In the genomic region with DNA sequence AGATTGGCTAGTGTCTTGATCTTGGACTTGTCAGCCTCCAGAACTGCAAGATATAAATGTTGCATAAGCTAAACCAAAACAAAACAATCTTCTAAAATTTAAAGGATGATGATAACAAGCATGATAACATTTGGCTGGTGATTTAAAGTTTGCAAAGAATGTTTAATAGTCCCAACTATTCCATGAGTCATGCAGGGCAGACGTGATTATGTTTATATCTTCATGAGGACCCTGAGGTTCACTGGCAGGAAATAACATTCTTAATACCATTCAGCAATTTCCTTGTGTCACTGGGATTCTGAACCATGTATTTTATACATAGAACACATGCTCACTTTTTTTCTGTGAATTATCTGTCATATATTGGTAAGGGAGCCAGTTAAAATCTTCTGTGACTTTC, we compare ENCODE assay signal across 27 cellular contexts.
DNase-seq lines count a peak whose midpoint lies in the region; ATAC-seq, FAIRE-seq and TF ChIP-seq lines count a peak whose summit lies in the region.
"Had no signal": no experiment of that assay in that cellular context is flagged by ENCODE, and none has a peak within 500 bp of the region (broad histone marks: within the 10 kb centered on the region; RNA-seq: fewer than 3 reads in every experiment).

No MANE protein-coding gene starts in this region.

- FAIRE-seq in H54 (lab: Jason Lieb, UNC) = peak; percentile 82

- DNase-seq in H54 (ENCODE audit: insufficient read length, low spot score) (no peak), IMR-90 (peak; percentile 36), choroid plexus epithelial cell (ENCODE audit: low read depth) (peak; percentile 43), non-pigmented ciliary epithelial cell (ENCODE audit: low read depth) (peak; percentile 11), activated gamma-delta T cell treated with Interleukin-2 at 50 U/mL for 16 hours (no peak), medulla oblongata (ENCODE audit: extremely low spot score) (no peak), globus pallidus (ENCODE audit: low spot score) (no peak)
- DNase-seq in activated CD8-positive, alpha-beta memory T cell treated with anti-CD3 and anti-CD28 coated beads, Interleukin-2, amount 50 U/mL, for 4 hours = no peak
- DNase-seq: activated CD4-positive, alpha-beta memory T cell treated with anti-CD3 and anti-CD28 coated beads for 36 hours; body of pancreas; CD4-positive, CD25-positive, alpha-beta regulatory T cell; cerebellar nuclear complex; GOT3; KG1; left cardiac atrium; NCI-H187; NCI-H526; nephron progenitor cell; NK-92 treated with Interleukin-12 subunit alpha and Interleukin-12 subunit beta, amount 100 ng/mL, for 24 hours; ovary; SHP77 treated with DMSO at 0.1 percent for 48 hours; stimulated activated CD4-positive, alpha-beta T cell treated with anti-CD3 and anti-CD28 coated beads, Interleukin-1b, Interleukin-23, amount 100 ng/mL, for 48 hours; stimulated activated CD8-positive, alpha-beta memory T cell treated with anti-CD3 and anti-CD28 coated beads, Interleukin-4, amount 100 ng/mL, for 48 hours; stimulated activated naive CD8-positive, alpha-beta T cell treated with anti-CD3 and anti-CD28 coated beads, Interleukin-15, amount 100 ng/mL, for 72 hours had no signal

- H3K56ac ChIP-seq in IMR-90 (ENCODE audit: extremely low read depth, insufficient read depth, low read length) = no peak overlapping the region

- H3K9ac ChIP-seq in IMR-90 (ENCODE audit: low read depth, low read length) = no peak overlapping the region

- H4K20me1 ChIP-seq in IMR-90 (ENCODE audit: insufficient read depth, low read length) = no peaks in the 10 kb centered on the region

- dilution Hi-C loops in IMR-90 (cut with HindIII; ENCODE audit: low sequenced_read_pairs, unreplicated experiment) = no loop called here

- POLR2A ChIA-PET in IMR-90 (lab: Charles Lee; ENCODE audit: unreplicated experiment) = no interaction called here

- no peak overlapping the region for H3K4ac ChIP-seq in IMR-90 (ENCODE audit: low read depth, low read length)

- TF ChIP-seq POLR2A in H54 (IDR thresholded peaks at IDR 0.05; ENCODE audit: low read depth, low read length) (no peak), IMR-90 (IDR thresholded peaks at IDR 0.05; ENCODE audit: low read depth, low read length) (no peak)

- intact Hi-C loops in IMR-90 (cut with micrococcal nuclease) = no loop called here

- H2AK5ac ChIP-seq in IMR-90 (ENCODE audit: low read depth, low read length) = no peak overlapping the region

- H2AFZ ChIP-seq in IMR-90 (replicated peaks; ENCODE audit: low read length, poor library complexity) = no peak overlapping the region

- H3K4me1 ChIP-seq in IMR-90 (ENCODE audit: control insufficient read depth, insufficient read depth, low read length) = no peaks in the 10 kb centered on the region
- H3K4me1 ChIP-seq: body of pancreas, right atrium auricular region had no signal

- H3K27ac ChIP-seq in IMR-90 (ENCODE audit: insufficient read depth, low read length) = no peak overlapping the region
- H3K27ac ChIP-seq: body of pancreas, ovary, right atrium auricular region had no signal

- H3K23ac ChIP-seq in IMR-90 (ENCODE audit: low read depth, low read length) = no peak overlapping the region

- no peak overlapping the region for H4K91ac ChIP-seq in IMR-90 (ENCODE audit: insufficient read depth, low read depth, low read length)

- BruUV-seq in IMR-90 (replicated peaks; lab: Mats Ljungman, UMichigan) = no TSS peak

- no peaks in the 10 kb centered on the region for H3K36me3 ChIP-seq in IMR-90 (ENCODE audit: control insufficient read depth, insufficient read depth, low read length)
- H3K36me3 ChIP-seq: ovary, right atrium auricular region had no signal

- no peaks in the 10 kb centered on the region for H3K79me1 ChIP-seq in IMR-90 (ENCODE audit: low read depth in 1 of 2, low read length in 2 of 2)

- no peak overlapping the region for H4K5ac ChIP-seq in IMR-90 (ENCODE audit: low read depth, low read length)

- CTCF ChIA-PET in IMR-90 (lab: Yijun Ruan, JAX) = no interaction called here

- H3K14ac ChIP-seq in IMR-90 (replicated peaks; ENCODE audit: low read depth, low read length) = no peak overlapping the region

- H3K4me3 ChIP-seq in IMR-90 (ENCODE audit: insufficient read depth, low read depth, low read length) (no peak overlapping the region), choroid plexus epithelial cell (ENCODE audit: low read depth, low read length) (no peak overlapping the region)
- H3K4me3 ChIP-seq: body of pancreas, ovary, right atrium auricular region, smooth muscle cell had no signal

- no peak overlapping the region for H3K18ac ChIP-seq in IMR-90 (ENCODE audit: low read depth, low read length)

- no peak overlapping the region for H2BK5ac ChIP-seq in IMR-90 (ENCODE audit: low read depth, low read length, poor library complexity, severe bottlenecking)

- no CpG with 5 or more reads among the region's 1 CpG for WGBS in IMR-90 (ENCODE audit: extremely low coverage in 2 of 2, insufficient read length in 1 of 2), 2 experiments

- H3K9me1 ChIP-seq in IMR-90 (ENCODE audit: insufficient read depth, low read length) = no peaks in the 10 kb centered on the region

- no peak for TF ChIP-seq RAD21 in IMR-90 (IDR thresholded peaks at IDR 0.05; ENCODE audit: low read length)

- no peak overlapping the region for H2BK120ac ChIP-seq in IMR-90 (ENCODE audit: low read depth, low read length)

- no peak for TF ChIP-seq CTCF in IMR-90 (conservative IDR thresholded peaks at IDR 0.05; ENCODE audit: low read depth, low read length)
- TF ChIP-seq CTCF in choroid plexus epithelial cell (conservative IDR thresholded peaks at IDR 0.05; ENCODE audit: low read depth, low read length) = no peak

- no peaks in the 10 kb centered on the region for H3K9me3 ChIP-seq in IMR-90 (ENCODE audit: control insufficient read depth, insufficient read depth, low read length)
- H3K9me3 ChIP-seq: body of pancreas, ovary, right atrium auricular region had no signal

- no peak overlapping the region for H2BK15ac ChIP-seq in IMR-90 (ENCODE audit: low read depth, low read length)

- no peak for ATAC-seq in IMR-90 (ENCODE audit: low read depth)
- ATAC-seq: activated T-helper 17 cell treated with anti-CD3 and anti-CD28 coated beads, Interleukin-2, amount 50 U/mL, for 72 hours; body of pancreas; left cardiac atrium; stimulated activated naive CD8-positive, alpha-beta T cell treated with anti-CD3 and anti-CD28 coated beads, Interleukin-15, amount 100 ng/mL, for 72 hours had no signal

- in situ Hi-C loops in IMR-90 (cut with MboI; ENCODE audit: low sequenced_read_pairs) = no loop called here

- no peak overlapping the region for H2AK9ac ChIP-seq in IMR-90 (replicated peaks; ENCODE audit: low read depth, low read length, poor library complexity)

- no peak overlapping the region for H2BK20ac ChIP-seq in IMR-90 (ENCODE audit: low read depth, low read length)

- H3K4me2 ChIP-seq in IMR-90 (ENCODE audit: low read depth, low read length) = no peak overlapping the region
- H3K4me2 ChIP-seq: smooth muscle cell had no signal

- H4K8ac ChIP-seq in IMR-90 (ENCODE audit: low read depth in 2 of 2, low read length in 2 of 2) = no peak overlapping the region

- no peaks in the 10 kb centered on the region for H3K27me3 ChIP-seq in IMR-90 (ENCODE audit: control insufficient read depth, insufficient read depth, low read length)
- H3K27me3 ChIP-seq: body of pancreas, ovary, right atrium auricular region had no signal

TF ChIP-seq in IMR-90, 13 proteins besides CTCF, POLR2A, EP300 and RAD21:
- no peak for TF ChIP-seq MXI1 (IDR thresholded peaks at IDR 0.05; ENCODE audit: borderline replicate concordance, low read depth, low read length)
- TF ChIP-seq FOS (IDR thresholded peaks at IDR 0.05; ENCODE audit: low read depth, low read length) = no peak
- TF ChIP-seq, protein P1, sequence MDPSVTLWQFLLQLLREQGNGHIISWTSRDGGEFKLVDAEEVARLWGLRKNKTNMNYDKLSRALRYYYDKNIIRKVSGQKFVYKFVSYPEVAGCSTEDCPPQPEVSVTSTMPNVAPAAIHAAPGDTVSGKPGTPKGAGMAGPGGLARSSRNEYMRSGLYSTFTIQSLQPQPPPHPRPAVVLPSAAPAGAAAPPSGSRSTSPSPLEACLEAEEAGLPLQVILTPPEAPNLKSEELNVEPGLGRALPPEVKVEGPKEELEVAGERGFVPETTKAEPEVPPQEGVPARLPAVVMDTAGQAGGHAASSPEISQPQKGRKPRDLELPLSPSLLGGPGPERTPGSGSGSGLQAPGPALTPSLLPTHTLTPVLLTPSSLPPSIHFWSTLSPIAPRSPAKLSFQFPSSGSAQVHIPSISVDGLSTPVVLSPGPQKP (IDR thresholded peaks at IDR 0.05; ENCODE audit: borderline replicate concordance, low read depth, low read length) = no peak
- TF ChIP-seq RFX5 (IDR thresholded peaks at IDR 0.05; ENCODE audit: low read depth, low read length) = no peak
- no peak for TF ChIP-seq BHLHE40 (IDR thresholded peaks at IDR 0.05; ENCODE audit: low read depth, low read length)
- no peak for TF ChIP-seq CEBPB (IDR thresholded peaks at IDR 0.05; ENCODE audit: low read depth, low read length)
- no peak for TF ChIP-seq RCOR1 (IDR thresholded peaks at IDR 0.05; ENCODE audit: insufficient replicate concordance, low read length)
- TF ChIP-seq, protein P2, sequence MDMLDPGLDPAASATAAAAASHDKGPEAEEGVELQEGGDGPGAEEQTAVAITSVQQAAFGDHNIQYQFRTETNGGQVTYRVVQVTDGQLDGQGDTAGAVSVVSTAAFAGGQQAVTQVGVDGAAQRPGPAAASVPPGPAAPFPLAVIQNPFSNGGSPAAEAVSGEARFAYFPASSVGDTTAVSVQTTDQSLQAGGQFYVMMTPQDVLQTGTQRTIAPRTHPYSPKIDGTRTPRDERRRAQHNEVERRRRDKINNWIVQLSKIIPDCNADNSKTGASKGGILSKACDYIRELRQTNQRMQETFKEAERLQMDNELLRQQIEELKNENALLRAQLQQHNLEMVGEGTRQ (IDR thresholded peaks at IDR 0.05; ENCODE audit: low read depth, low read length) = no peak
- no peak for TF ChIP-seq CHD1 (IDR thresholded peaks at IDR 0.05; ENCODE audit: low read depth, low read length)
- no peak for TF ChIP-seq MAFK (IDR thresholded peaks at IDR 0.05; ENCODE audit: low read depth, low read length)
- no peak for TF ChIP-seq MAZ (IDR thresholded peaks at IDR 0.05; ENCODE audit: borderline replicate concordance, low read depth, low read length)

Comparison
In these comparisons a context has a peak if more than half of its experiments do, and no peak if none do; other contexts are left out.
1. DNase-seq: peak in IMR-90 (single experiment), choroid plexus epithelial cell (single experiment) and non-pigmented ciliary epithelial cell (single experiment); none in H54 (single experiment), activated CD8-positive, alpha-beta memory T cell treated with anti-CD3 and anti-CD28 coated beads, Interleukin-2, amount 50 U/mL, for 4 hours (single experiment), activated gamma-delta T cell treated with Interleukin-2 at 50 U/mL for 16 hours (single experiment), medulla oblongata (single experiment) and globus pallidus (single experiment).